Comparison of ENCODE assay signal across 8 cellular contexts in the genomic region with DNA sequence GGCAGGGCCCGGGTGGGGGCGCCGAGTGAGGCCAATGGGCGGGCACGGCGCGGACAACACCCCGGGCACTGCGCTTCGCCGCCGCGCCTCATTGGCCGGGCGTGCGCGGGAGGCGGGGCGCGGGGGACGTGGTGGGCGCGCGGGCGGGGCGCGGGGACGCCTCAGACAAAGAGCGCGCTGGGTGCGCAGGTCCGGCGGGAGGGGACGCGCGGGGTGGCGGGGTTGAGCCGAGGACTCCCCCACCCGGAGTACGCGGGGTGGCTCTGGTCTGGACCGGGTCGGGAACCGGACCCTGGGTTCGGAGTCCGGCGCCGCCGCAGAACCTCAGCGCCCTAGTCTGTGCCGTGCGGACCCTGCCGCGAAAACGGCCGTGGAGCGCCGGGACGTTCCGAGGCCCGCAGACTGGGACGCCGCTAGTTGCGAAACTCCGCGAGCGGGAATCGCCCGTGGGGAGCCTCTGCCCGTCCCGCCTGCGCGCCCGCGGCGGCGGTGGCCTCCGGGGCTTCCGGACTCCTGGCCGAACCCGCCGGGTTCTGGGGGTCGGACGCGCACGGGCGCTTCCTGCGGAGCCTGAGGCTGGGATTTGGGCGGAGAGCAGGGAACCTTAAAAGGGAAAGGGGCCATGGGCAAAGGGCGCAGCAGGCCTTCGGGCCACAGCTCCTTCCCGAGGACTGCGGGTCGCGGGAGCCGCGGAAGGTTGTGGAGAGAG. TPM values are rescaled to one million over a fixed set of nuclear protein-coding genes. Genes with fewer than 3 reads are reported as not detected.
DNase-seq lines count a peak whose midpoint lies in the region; ATAC-seq and TF ChIP-seq lines count a peak whose summit lies in the region.

No MANE protein-coding gene starts in this region.

- ATAC-seq in GM21619 (IDR thresholded peaks at IDR 0.05; ENCODE audit: unreplicated experiment): peak; percentile 80
- peak; percentile 89 for ATAC-seq in Panc1
- ATAC-seq in naive thymus-derived CD4-positive, alpha-beta T cell: peak; percentile 93

- CTCF ChIA-PET in Panc1 (lab: Charles Lee): interaction anchor here (0.6 kb wide), 1 partner anchor 41 kb away, joined by 5 read pairs; no protein-coding TSS in a partner anchor
- CTCF ChIA-PET in naive thymus-derived CD4-positive, alpha-beta T cell (lab: Charles Lee): no interaction called here

- POLR2A ChIA-PET in Panc1 (lab: Charles Lee): no interaction called here
- POLR2A ChIA-PET in naive thymus-derived CD4-positive, alpha-beta T cell (lab: Charles Lee): no interaction called here

- H2AFZ ChIP-seq in fibroblast of lung (ENCODE audit: low read length): peak overlapping the region; percentile 55

- no peak for TF ChIP-seq EP300 in Ishikawa (IDR thresholded peaks at IDR 0.05; ENCODE audit: borderline replicate concordance)

- in situ Hi-C loops in Panc1 (cut with HindIII; ENCODE audit: low pct_unique_long_range_greater_than_20kb, low sequenced_read_pairs): no loop called here

- H3K27ac Mint-ChIP-seq in naive thymus-derived CD4-positive, alpha-beta T cell: peak overlapping the region in 2 of 9 donors; percentile 11 to 46

- peak overlapping the region; percentile 54 to 91 (median 81) for H3K4me3 Mint-ChIP-seq in naive thymus-derived CD4-positive, alpha-beta T cell

- H3K4me1 Mint-ChIP-seq in naive thymus-derived CD4-positive, alpha-beta T cell: peaks cover 0 to 24% (median 10%) of the 10 kb centered on the region in 7 donors

- H3K4me2 ChIP-seq in fibroblast of lung (ENCODE audit: extremely low read depth, insufficient read depth, low read length): peak overlapping the region; percentile 78

- H3K36me3 ChIP-seq in Panc1 (ENCODE audit: control insufficient read depth, insufficient read depth, low read length) (no peaks in the 10 kb centered on the region; the same call in 1 of the 2 replicates), fibroblast of lung (ENCODE audit: control insufficient read depth, insufficient read depth, low read length) (no peaks in the 10 kb centered on the region)
- H3K36me3 ChIP-seq in naive thymus-derived CD4-positive, alpha-beta T cell (ENCODE audit: control insufficient read depth in 2 of 3, insufficient read depth in 3 of 3, low read length in 3 of 3): no peaks in the 10 kb centered on the region

- peaks cover 7% of the 10 kb centered on the region for H3K79me2 ChIP-seq in fibroblast of lung (ENCODE audit: control insufficient read depth, insufficient read depth, low read length)

- no peak for TF ChIP-seq RAD21 in Ishikawa (IDR thresholded peaks at IDR 0.05; ENCODE audit: low read depth)

- H3K27me3 Mint-ChIP-seq in naive thymus-derived CD4-positive, alpha-beta T cell: peaks cover 0 to 39% (median 0%) of the 10 kb centered on the region in 5 donors

- no TSS peak for BruUV-seq in Panc1 (replicated peaks; lab: Mats Ljungman, UMichigan)

- intact Hi-C loops in Panc1 (cut with micrococcal nuclease; ENCODE audit: unreplicated experiment): no loop called here
- intact Hi-C loops in naive thymus-derived CD4-positive, alpha-beta T cell (cut with micrococcal nuclease): loop anchor here (2.0 to 10.0 kb wide), 6 partner anchors 22 to 822 kb away; partner anchors contain the start of genes CCNK (in 1 of the 2), SETD3 (in 1 of the 2) and WDR25 (in 1 of the 2)

- no peaks in the 10 kb centered on the region for H3K27me3 ChIP-seq in Panc1 (ENCODE audit: control insufficient read depth, insufficient read depth, low read length)
- H3K27me3 ChIP-seq in fibroblast of lung (ENCODE audit: control insufficient read depth, insufficient read depth, low read length): no peaks in the 10 kb centered on the region
- H3K27me3 ChIP-seq in naive thymus-derived CD4-positive, alpha-beta T cell (ENCODE audit: control insufficient read depth in 2 of 2, insufficient read depth in 2 of 2, low read length in 2 of 2): no peaks in the 10 kb centered on the region

- H3K9ac ChIP-seq in fibroblast of lung (ENCODE audit: insufficient read depth, low read length): peak overlapping the region; percentile 71

- peak; percentile 52 for DNase-seq in DMS153 treated with DMSO at 0.1 percent for 48 hours (lab: John Stamatoyannopoulos, UW; ENCODE audit: unreplicated experiment)
- no peak for DNase-seq in Panc1 (ENCODE audit: low read depth, low spot score)
- DNase-seq in activated T-helper 1 cell treated with anti-CD3 and anti-CD28 coated beads, Interleukin-2, amount 50 U/mL, for 16 hours (ENCODE audit: low read depth in 1 of 2, low spot score in 1 of 2): peak; percentile 28 to 68
- peak; percentile 77 to 83 for DNase-seq in fibroblast of lung (ENCODE audit: low read depth in 2 of 2)
- peak; percentile 26 to 87 (median 39) for DNase-seq in naive thymus-derived CD4-positive, alpha-beta T cell
- peak; percentile 71 to 73 for DNase-seq in stimulated activated CD8-positive, alpha-beta memory T cell treated with anti-CD3 and anti-CD28 coated beads, Interleukin-7, amount 100 ng/mL, for 48 hours (ENCODE audit: extremely low read depth in 1 of 2, low read depth in 1 of 2)

- H3K27ac ChIP-seq in Panc1 (ENCODE audit: low read length) (peak overlapping the region; percentile 61), fibroblast of lung (ENCODE audit: insufficient read depth, low read length) (peak overlapping the region; percentile 66)
- peak overlapping the region; percentile 51 for H3K27ac ChIP-seq in naive thymus-derived CD4-positive, alpha-beta T cell (ENCODE audit: low read depth, low read length)

- H3K9me3 ChIP-seq in Panc1 (ENCODE audit: control insufficient read depth, insufficient read depth, low read depth, low read length) (no peaks in the 10 kb centered on the region), fibroblast of lung (ENCODE audit: control insufficient read depth, insufficient read depth, low read depth, low read length) (no peaks in the 10 kb centered on the region)
- no peaks in the 10 kb centered on the region for H3K9me3 ChIP-seq in naive thymus-derived CD4-positive, alpha-beta T cell (ENCODE audit: control insufficient read depth in 2 of 3, low read length in 3 of 3)

- H3K36me3 Mint-ChIP-seq in naive thymus-derived CD4-positive, alpha-beta T cell: no peaks in the 10 kb centered on the region

- peak overlapping the region; percentile 63 to 68 for H3K4me3 ChIP-seq in Panc1 (ENCODE audit: low read depth in 2 of 2, low read length in 2 of 2)
- H3K4me3 ChIP-seq in fibroblast of lung (replicated peaks in 1 of 4; ENCODE audit: control extremely low read depth in 1 of 4, insufficient read depth in 1 of 4, low read depth in 3 of 4, low read length in 4 of 4): peak overlapping the region; percentile 66 to 84 (median 76)
- peak overlapping the region; percentile 59 for H3K4me3 ChIP-seq in naive thymus-derived CD4-positive, alpha-beta T cell (ENCODE audit: low read length)

- peaks cover 8% of the 10 kb centered on the region for H3K4me1 ChIP-seq in Panc1 (ENCODE audit: control insufficient read depth, insufficient read depth, low read length)
- peaks cover 4% of the 10 kb centered on the region for H3K4me1 ChIP-seq in fibroblast of lung (ENCODE audit: control insufficient read depth, extremely low read depth, insufficient read depth, low read length)
- H3K4me1 ChIP-seq in naive thymus-derived CD4-positive, alpha-beta T cell (ENCODE audit: control insufficient read depth in 2 of 2, insufficient read depth in 2 of 2, low read length in 2 of 2): peaks cover 4 to 7% of the 10 kb centered on the region in 2 donors

- no peaks in the 10 kb centered on the region for H4K20me1 ChIP-seq in fibroblast of lung (ENCODE audit: control insufficient read depth, extremely low read depth, insufficient read depth, low read length)

- TF ChIP-seq CTCF in Panc1 (IDR thresholded peaks at IDR 0.05) (no peak), fibroblast of lung (conservative IDR thresholded peaks at IDR 0.05 in 1 of 2, IDR thresholded peaks at IDR 0.05 in 1 of 2; ENCODE audit: low read depth in 1 of 2, low read length in 2 of 2) (no peak)

- no peaks in the 10 kb centered on the region for H3K9me3 Mint-ChIP-seq in naive thymus-derived CD4-positive, alpha-beta T cell

TF ChIP-seq in Ishikawa, 13 proteins besides CTCF, POLR2A, EP300 and RAD21 (continues in another document):
- TF ChIP-seq EGR1 (IDR thresholded peaks at IDR 0.05) (no peak; the same call in 1 of the 2 replicates), YY1 (IDR thresholded peaks at IDR 0.05; ENCODE audit: low read depth) (no peak), FOXM1 (IDR thresholded peaks at IDR 0.05; ENCODE audit: borderline replicate concordance, low read depth) (no peak), ZBTB7A (IDR thresholded peaks at IDR 0.05; ENCODE audit: low read depth) (no peak; the same call in 1 of the 2 replicates), NFIC (IDR thresholded peaks at IDR 0.05) (no peak), CREB1 (IDR thresholded peaks at IDR 0.05; ENCODE audit: low read depth) (no peak), CEBPB (IDR thresholded peaks at IDR 0.05) (peak; percentile 78)
- TF ChIP-seq, protein P1, sequence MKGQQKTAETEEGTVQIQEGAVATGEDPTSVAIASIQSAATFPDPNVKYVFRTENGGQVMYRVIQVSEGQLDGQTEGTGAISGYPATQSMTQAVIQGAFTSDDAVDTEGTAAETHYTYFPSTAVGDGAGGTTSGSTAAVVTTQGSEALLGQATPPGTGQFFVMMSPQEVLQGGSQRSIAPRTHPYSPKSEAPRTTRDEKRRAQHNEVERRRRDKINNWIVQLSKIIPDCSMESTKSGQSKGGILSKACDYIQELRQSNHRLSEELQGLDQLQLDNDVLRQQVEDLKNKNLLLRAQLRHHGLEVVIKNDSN (IDR thresholded peaks at IDR 0.05): no peak

RNA-seq across cellular contexts. Expression of gene SLC25A29, which starts 0.4 kb away (rescaled TPM):
- total RNA-seq in Panc1 (2021; ENCODE audit: unreplicated experiment) (33.6 TPM), fibroblast of lung (21.8 and 24.1 TPM in 2 replicates)
- polyA plus RNA-seq in Panc1 (2012; ENCODE audit: insufficient read length): 37.2 TPM
- polyA plus RNA-seq in fibroblast of lung: 6.2 and 8.8 TPM in 2 replicates
- 8.8 and 14.5 TPM in 2 replicates for polyA plus RNA-seq in fibroblast of lung (2012)
- 4.6 and 12.6 TPM in 2 replicates for polyA minus RNA-seq in fibroblast of lung (ENCODE audit: low replicate concordance)
- 10 to 100 TPM in 3 of 5 experiments, 1 to 10 TPM in 2; 5.9 to 25.6 (median 10.4) TPM for total RNA-seq in naive thymus-derived CD4-positive, alpha-beta T cell
- polyA plus RNA-seq in naive thymus-derived CD4-positive, alpha-beta T cell: 1 to 10 TPM in 1 of 2 donors, under 1 TPM in 1; 0.38 to 5.3 TPM

RNA-seq across cellular contexts. Expression of gene SLC25A47, which starts 16.5 kb away (rescaled TPM):
- total RNA-seq in Panc1 (2021; ENCODE audit: unreplicated experiment) (not detected), fibroblast of lung (under 0.01 TPM in 1 of 2 replicates, not detected in the other)
- not detected for polyA plus RNA-seq in Panc1 (2012; ENCODE audit: insufficient read length)
- polyA plus RNA-seq in fibroblast of lung: not detected in 2 replicates
- not detected in 2 replicates for polyA plus RNA-seq in fibroblast of lung (2012)
- polyA minus RNA-seq in fibroblast of lung (ENCODE audit: low replicate concordance): not detected in 2 replicates
- not detected for total RNA-seq in naive thymus-derived CD4-positive, alpha-beta T cell
- not detected for polyA plus RNA-seq in naive thymus-derived CD4-positive, alpha-beta T cell
